Comparison of ENCODE assay signal across 1 cellular context in the genomic region with DNA sequence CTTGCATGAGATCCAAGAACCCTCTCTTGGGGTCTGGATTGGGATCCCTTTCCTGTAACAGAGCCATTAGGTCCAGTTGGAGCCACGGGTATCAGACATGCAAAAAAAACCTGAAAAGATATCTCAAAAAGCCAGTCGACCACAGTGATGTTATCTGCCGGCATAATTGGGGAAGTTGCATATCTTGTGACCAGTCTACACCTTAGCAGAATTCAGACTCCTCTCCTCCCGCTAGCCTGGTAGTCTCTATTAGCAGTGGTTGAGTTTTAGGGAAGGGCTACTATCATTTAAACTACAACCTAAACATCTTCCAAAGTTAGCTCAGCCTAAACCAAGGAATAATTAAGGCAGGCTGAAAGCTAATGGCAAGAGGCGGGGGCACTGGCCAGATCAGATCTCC.
TF ChIP-seq lines count a peak whose summit lies in the region.

No MANE protein-coding gene starts in this region.

TF ChIP-seq in K562, 482 proteins besides CTCF, POLR2A, EP300 and RAD21 (continued from another document and continues in another):
- TF ChIP-seq, protein P1, sequence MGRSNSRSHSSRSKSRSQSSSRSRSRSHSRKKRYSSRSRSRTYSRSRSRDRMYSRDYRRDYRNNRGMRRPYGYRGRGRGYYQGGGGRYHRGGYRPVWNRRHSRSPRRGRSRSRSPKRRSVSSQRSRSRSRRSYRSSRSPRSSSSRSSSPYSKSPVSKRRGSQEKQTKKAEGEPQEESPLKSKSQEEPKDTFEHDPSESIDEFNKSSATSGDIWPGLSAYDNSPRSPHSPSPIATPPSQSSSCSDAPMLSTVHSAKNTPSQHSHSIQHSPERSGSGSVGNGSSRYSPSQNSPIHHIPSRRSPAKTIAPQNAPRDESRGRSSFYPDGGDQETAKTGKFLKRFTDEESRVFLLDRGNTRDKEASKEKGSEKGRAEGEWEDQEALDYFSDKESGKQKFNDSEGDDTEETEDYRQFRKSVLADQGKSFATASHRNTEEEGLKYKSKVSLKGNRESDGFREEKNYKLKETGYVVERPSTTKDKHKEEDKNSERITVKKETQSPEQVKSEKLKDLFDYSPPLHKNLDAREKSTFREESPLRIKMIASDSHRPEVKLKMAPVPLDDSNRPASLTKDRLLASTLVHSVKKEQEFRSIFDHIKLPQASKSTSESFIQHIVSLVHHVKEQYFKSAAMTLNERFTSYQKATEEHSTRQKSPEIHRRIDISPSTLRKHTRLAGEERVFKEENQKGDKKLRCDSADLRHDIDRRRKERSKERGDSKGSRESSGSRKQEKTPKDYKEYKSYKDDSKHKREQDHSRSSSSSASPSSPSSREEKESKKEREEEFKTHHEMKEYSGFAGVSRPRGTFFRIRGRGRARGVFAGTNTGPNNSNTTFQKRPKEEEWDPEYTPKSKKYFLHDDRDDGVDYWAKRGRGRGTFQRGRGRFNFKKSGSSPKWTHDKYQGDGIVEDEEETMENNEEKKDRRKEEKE (IDR thresholded peaks at IDR 0.05; ENCODE audit: borderline replicate concordance in 1 of 2, control insufficient read depth in 1 of 2, low read depth in 2 of 2, low read length in 1 of 2), result no peak
- TF ChIP-seq, protein P2, sequence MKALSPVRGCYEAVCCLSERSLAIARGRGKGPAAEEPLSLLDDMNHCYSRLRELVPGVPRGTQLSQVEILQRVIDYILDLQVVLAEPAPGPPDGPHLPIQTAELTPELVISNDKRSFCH (CRISPR knock-in tag; IDR thresholded peaks at IDR 0.05), result no peak
- TF ChIP-seq, protein P2 (tag; IDR thresholded peaks at IDR 0.05), result no peak
- TF ChIP-seq ZNF764 (CRISPR knock-in tag; IDR thresholded peaks at IDR 0.05; ENCODE audit: low read depth) (no peak), SPI1 (IDR thresholded peaks at IDR 0.05; ENCODE audit: borderline replicate concordance, low read depth, low read length) (peak; percentile 62), TARDBP (IDR thresholded peaks at IDR 0.05) (no peak), ZBTB12 (CRISPR knock-in tag; IDR thresholded peaks at IDR 0.05) (no peak), TGIF2 (CRISPR knock-in tag; IDR thresholded peaks at IDR 0.05) (no peak), THAP7 (CRISPR knock-in tag; IDR thresholded peaks at IDR 0.05) (no peak), ZNF197 (CRISPR knock-in tag; IDR thresholded peaks at IDR 0.05; ENCODE audit: low read depth) (no peak), HOXB6 (CRISPR knock-in tag; IDR thresholded peaks at IDR 0.05; ENCODE audit: borderline replicate concordance) (no peak), FOXK2 (conservative IDR thresholded peaks at IDR 0.05 in 1 of 2, IDR thresholded peaks at IDR 0.05 in 1 of 2; ENCODE audit: low read depth in 2 of 2) (no peak), MBD1 (CRISPR knock-in tag; IDR thresholded peaks at IDR 0.05) (no peak), EHMT2 (IDR thresholded peaks at IDR 0.05) (no peak), KDM1A (IDR thresholded peaks at IDR 0.05) (no peak), RBM39 (optimal IDR thresholded peaks at IDR 0.05; ENCODE audit: low read depth, low read length) (no peak), PHB (CRISPR knock-in tag; IDR thresholded peaks at IDR 0.05) (no peak), XRCC3 (IDR thresholded peaks at IDR 0.05) (no peak), RB1 (IDR thresholded peaks at IDR 0.05; ENCODE audit: low read depth) (no peak), TEAD1 (CRISPR knock-in tag; IDR thresholded peaks at IDR 0.05) (peak in 1 of 2 experiments; percentile 78; a peak in 2 of 4 replicates), CBX5 (IDR thresholded peaks at IDR 0.05; ENCODE audit: borderline replicate concordance, low read depth) (no peak), BACH1 (tag; IDR thresholded peaks at IDR 0.05) (no peak), GTF2F1 (IDR thresholded peaks at IDR 0.05; ENCODE audit: low read depth, low read length) (no peak), MEF2D (tag; conservative IDR thresholded peaks at IDR 0.05; ENCODE audit: low read depth) (no peak), SRSF1 (IDR thresholded peaks at IDR 0.05; ENCODE audit: low read depth, low read length) (no peak), ZFX (CRISPR knock-in tag; IDR thresholded peaks at IDR 0.05) (no peak), NR2C1 (IDR thresholded peaks at IDR 0.05) (no peak), NR2C1 (tag; IDR thresholded peaks at IDR 0.05) (no peak), MTA2 (IDR thresholded peaks at IDR 0.05; ENCODE audit: low read depth) (peak; percentile 44; the same call in 1 of the 2 replicates), PHF20 (IDR thresholded peaks at IDR 0.05; ENCODE audit: partially characterized antibody) (no peak), THRB (CRISPR knock-in tag; conservative IDR thresholded peaks at IDR 0.05) (no peak), ZFP36 (IDR thresholded peaks at IDR 0.05; ENCODE audit: low read depth, low read length, partially characterized antibody) (no peak), PHB2 (IDR thresholded peaks at IDR 0.05; ENCODE audit: low read depth) (no peak), ZNF232 (CRISPR knock-in tag; IDR thresholded peaks at IDR 0.05) (no peak), FIP1L1 (IDR thresholded peaks at IDR 0.05; ENCODE audit: low read depth, low read length, poor library complexity, severe bottlenecking) (no peak), ZNF586 (CRISPR knock-in tag; conservative IDR thresholded peaks at IDR 0.05) (no peak), ELF1 (tag; IDR thresholded peaks at IDR 0.05) (no peak)
- TF ChIP-seq, protein P3, sequence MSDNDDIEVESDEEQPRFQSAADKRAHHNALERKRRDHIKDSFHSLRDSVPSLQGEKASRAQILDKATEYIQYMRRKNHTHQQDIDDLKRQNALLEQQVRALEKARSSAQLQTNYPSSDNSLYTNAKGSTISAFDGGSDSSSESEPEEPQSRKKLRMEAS (CRISPR knock-in tag; IDR thresholded peaks at IDR 0.05), result no peak
- TF ChIP-seq, protein P4, sequence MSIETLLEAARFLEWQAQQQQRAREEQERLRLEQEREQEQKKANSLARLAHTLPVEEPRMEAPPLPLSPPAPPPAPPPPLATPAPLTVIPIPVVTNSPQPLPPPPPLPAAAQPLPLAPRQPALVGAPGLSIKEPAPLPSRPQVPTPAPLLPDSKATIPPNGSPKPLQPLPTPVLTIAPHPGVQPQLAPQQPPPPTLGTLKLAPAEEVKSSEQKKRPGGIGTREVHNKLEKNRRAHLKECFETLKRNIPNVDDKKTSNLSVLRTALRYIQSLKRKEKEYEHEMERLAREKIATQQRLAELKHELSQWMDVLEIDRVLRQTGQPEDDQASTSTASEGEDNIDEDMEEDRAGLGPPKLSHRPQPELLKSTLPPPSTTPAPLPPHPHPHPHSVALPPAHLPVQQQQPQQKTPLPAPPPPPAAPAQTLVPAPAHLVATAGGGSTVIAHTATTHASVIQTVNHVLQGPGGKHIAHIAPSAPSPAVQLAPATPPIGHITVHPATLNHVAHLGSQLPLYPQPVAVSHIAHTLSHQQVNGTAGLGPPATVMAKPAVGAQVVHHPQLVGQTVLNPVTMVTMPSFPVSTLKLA (conservative IDR thresholded peaks at IDR 0.05), result no peak
- TF ChIP-seq, protein P5, sequence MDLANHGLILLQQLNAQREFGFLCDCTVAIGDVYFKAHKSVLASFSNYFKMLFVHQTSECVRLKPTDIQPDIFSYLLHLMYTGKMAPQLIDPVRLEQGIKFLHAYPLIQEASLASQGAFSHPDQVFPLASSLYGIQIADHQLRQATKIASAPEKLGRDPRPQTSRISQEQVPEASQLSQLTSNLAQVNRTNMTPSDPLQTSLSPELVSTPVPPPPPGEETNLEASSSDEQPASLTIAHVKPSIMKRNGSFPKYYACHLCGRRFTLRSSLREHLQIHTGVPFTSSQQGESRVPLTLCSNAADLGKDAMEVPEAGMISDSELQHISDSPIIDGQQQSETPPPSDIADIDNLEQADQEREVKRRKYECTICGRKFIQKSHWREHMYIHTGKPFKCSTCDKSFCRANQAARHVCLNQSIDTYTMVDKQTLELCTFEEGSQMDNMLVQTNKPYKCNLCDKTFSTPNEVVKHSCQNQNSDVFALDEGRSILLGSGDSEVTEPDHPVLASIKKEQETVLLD (IDR thresholded peaks at IDR 0.05), result no peak
- TF ChIP-seq, protein P6, sequence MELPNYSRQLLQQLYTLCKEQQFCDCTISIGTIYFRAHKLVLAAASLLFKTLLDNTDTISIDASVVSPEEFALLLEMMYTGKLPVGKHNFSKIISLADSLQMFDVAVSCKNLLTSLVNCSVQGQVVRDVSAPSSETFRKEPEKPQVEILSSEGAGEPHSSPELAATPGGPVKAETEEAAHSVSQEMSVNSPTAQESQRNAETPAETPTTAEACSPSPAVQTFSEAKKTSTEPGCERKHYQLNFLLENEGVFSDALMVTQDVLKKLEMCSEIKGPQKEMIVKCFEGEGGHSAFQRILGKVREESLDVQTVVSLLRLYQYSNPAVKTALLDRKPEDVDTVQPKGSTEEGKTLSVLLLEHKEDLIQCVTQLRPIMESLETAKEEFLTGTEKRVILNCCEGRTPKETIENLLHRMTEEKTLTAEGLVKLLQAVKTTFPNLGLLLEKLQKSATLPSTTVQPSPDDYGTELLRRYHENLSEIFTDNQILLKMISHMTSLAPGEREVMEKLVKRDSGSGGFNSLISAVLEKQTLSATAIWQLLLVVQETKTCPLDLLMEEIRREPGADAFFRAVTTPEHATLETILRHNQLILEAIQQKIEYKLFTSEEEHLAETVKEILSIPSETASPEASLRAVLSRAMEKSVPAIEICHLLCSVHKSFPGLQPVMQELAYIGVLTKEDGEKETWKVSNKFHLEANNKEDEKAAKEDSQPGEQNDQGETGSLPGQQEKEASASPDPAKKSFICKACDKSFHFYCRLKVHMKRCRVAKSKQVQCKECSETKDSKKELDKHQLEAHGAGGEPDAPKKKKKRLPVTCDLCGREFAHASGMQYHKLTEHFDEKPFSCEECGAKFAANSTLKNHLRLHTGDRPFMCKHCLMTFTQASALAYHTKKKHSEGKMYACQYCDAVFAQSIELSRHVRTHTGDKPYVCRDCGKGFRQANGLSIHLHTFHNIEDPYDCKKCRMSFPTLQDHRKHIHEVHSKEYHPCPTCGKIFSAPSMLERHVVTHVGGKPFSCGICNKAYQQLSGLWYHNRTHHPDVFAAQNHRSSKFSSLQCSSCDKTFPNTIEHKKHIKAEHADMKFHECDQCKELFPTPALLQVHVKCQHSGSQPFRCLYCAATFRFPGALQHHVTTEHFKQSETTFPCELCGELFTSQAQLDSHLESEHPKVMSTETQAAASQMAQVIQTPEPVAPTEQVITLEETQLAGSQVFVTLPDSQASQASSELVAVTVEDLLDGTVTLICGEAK (IDR thresholded peaks at IDR 0.05), result no peak
- TF ChIP-seq, protein P6 (CRISPR knock-in tag; IDR thresholded peaks at IDR 0.05), result no peak
